ENCODE assay signal across 8 cellular contexts in genomic region chr14:21106506-21107359, GRCh38.
DNase-seq lines count a peak whose midpoint lies in the region; TF ChIP-seq lines count a peak whose summit lies in the region.

No MANE protein-coding gene starts in this region.

- TF ChIP-seq CTCF in LNCAP (IDR thresholded peaks at IDR 0.05) (peak; percentile 97), RWPE1 (conservative IDR thresholded peaks at IDR 0.05; ENCODE audit: low read depth) (peak; percentile 93), foreskin fibroblast (IDR thresholded peaks at IDR 0.05; ENCODE audit: low read depth, low read length) (peak; percentile 97)

- H3K4me3 ChIP-seq in foreskin fibroblast (ENCODE audit: low read depth in 1 of 2, low read length in 2 of 2), result no peak overlapping the region

- POLR2A ChIA-PET in RWPE1 (lab: Yijun Ruan, JAX; ENCODE audit: low non-redundant PET), result interaction anchor here (0.7 kb wide), 1 partner anchor 402 kb away, joined by 6 read pairs; no protein-coding TSS in a partner anchor

- CTCF ChIA-PET in RWPE1 (lab: Yijun Ruan, JAX), result interaction anchor here (0.6 to 6.9 kb wide), 6 partner anchors 10 to 44 kb away, joined by 3 to 72 read pairs (median 4); partner anchors contain the start of gene ARHGEF40

- peak; percentile 63 for DNase-seq in DMS114 treated with DMSO at 0.1 percent for 48 hours (lab: John Stamatoyannopoulos, UW; ENCODE audit: unreplicated experiment)
- peak; percentile 57 for DNase-seq in RWPE1 (ENCODE audit: low spot score)
- DNase-seq in activated gamma-delta T cell treated with Interleukin-2 at 50 U/mL for 16 hours, result peak; percentile 78
- DNase-seq in foreskin fibroblast, result peak; percentile 64 to 90
- peak; percentile 42 for DNase-seq in non-pigmented ciliary epithelial cell (ENCODE audit: low read depth)
- DNase-seq in superior temporal gyrus (ENCODE audit: extremely low spot score), result peak; percentile 90
- no peak for DNase-seq in GM19238 (ENCODE audit: insufficient read length, low spot score)

- H3K27ac ChIP-seq in RWPE1, result peak overlapping the region; percentile 94
